In genomic region chr16:81095653-81095952, GRCh38 we compare ENCODE assay signal across 8 cellular contexts. TPM values are rescaled to one million over a fixed set of nuclear protein-coding genes. Genes with fewer than 3 reads are reported as not detected.
DNase-seq lines count a peak whose midpoint lies in the region; ATAC-seq, FAIRE-seq and TF ChIP-seq lines count a peak whose summit lies in the region.

No MANE protein-coding gene starts in this region.

- no peaks in the 10 kb centered on the region for H3K27me3 ChIP-seq in skeletal muscle tissue (ENCODE audit: control insufficient read depth in 3 of 3, insufficient read depth in 3 of 3, low read length in 3 of 3)

- H3K4me3 ChIP-seq in A549 (peak overlapping the region; percentile 88), fibroblast of the aortic adventitia (ENCODE audit: low read depth, low read length) (peak overlapping the region; percentile 76), skeletal muscle tissue (ENCODE audit: low read length in 3 of 3) (peak overlapping the region; percentile 74 to 81 (median 75))

- H3K9me3 ChIP-seq in A549 (no peaks in the 10 kb centered on the region), skeletal muscle tissue (ENCODE audit: control insufficient read depth in 3 of 3, low read length in 3 of 3) (no peaks in the 10 kb centered on the region)

- no peak for FAIRE-seq in A549 (lab: Jason Lieb, UNC)

- H3K4me2 ChIP-seq in A549, result peak overlapping the region; percentile 56

- H3K36me3 ChIP-seq in skeletal muscle tissue (ENCODE audit: control insufficient read depth in 3 of 3, insufficient read depth in 3 of 3, low read length in 3 of 3), result no peaks in the 10 kb centered on the region

- POLR2A ChIA-PET in A549 (lab: Yijun Ruan, JAX), result no interaction called here
- POLR2A ChIA-PET in RWPE1 (lab: Yijun Ruan, JAX; ENCODE audit: low non-redundant PET), result no interaction called here

- H3K9ac ChIP-seq in skeletal muscle tissue (ENCODE audit: low read depth in 1 of 3, low read length in 3 of 3), result peak overlapping the region; percentile 65 to 91 (median 67)

- DNase-seq in A549 (ENCODE audit: low read depth in 1 of 2, low spot score in 1 of 2) (no peak), RWPE1 (ENCODE audit: low spot score) (no peak), fibroblast of the aortic adventitia (ENCODE audit: low read depth) (no peak), EL (no peak), NCI-H748 treated with DMSO at 0.1 percent for 48 hours (lab: John Stamatoyannopoulos, UW) (no peak)

- TF ChIP-seq CTCF in A549 (IDR thresholded peaks at IDR 0.05) (no peak), RWPE1 (conservative IDR thresholded peaks at IDR 0.05; ENCODE audit: low read depth) (no peak), fibroblast of the aortic adventitia (IDR thresholded peaks at IDR 0.05; ENCODE audit: insufficient read depth, low read length) (no peak)

- ATAC-seq in A549 (peak in 1 of 2 experiments; percentile 21; a peak in 3 of 6 replicates), GM21528 (IDR thresholded peaks at IDR 0.05; ENCODE audit: low FRiP score, unreplicated experiment) (peak; percentile 13), GM21717 (IDR thresholded peaks at IDR 0.05; ENCODE audit: unreplicated experiment) (no peak)

- CTCF ChIA-PET in A549 (lab: Yijun Ruan, JAX), result interaction anchor here (1.8 kb wide), 1 partner anchor 11 kb away, joined by 5 read pairs; no protein-coding TSS in a partner anchor
- CTCF ChIA-PET in RWPE1 (lab: Yijun Ruan, JAX), result no interaction called here

- TF ChIP-seq RAD21 in A549 (conservative IDR thresholded peaks at IDR 0.05 in 1 of 2, IDR thresholded peaks at IDR 0.05 in 1 of 2), result no peak

- H3K27ac ChIP-seq in A549, result peak overlapping the region; percentile 75 to 96
- H3K27ac ChIP-seq in RWPE1, result peak overlapping the region; percentile 81
- H3K27ac ChIP-seq in skeletal muscle tissue (ENCODE audit: low read depth, low read length), result peak overlapping the region; percentile 66

- H3K4me1 ChIP-seq in A549 (peaks cover 5% of the 10 kb centered on the region), skeletal muscle tissue (ENCODE audit: control insufficient read depth in 3 of 3, insufficient read depth in 3 of 3, low read length in 3 of 3) (peaks cover 0 to 5% (median 5%) of the 10 kb centered on the region in 3 donors)

- TF ChIP-seq POLR2A in A549 (IDR thresholded peaks at IDR 0.05; ENCODE audit: low read length), result no peak

- TF ChIP-seq EP300 in A549 (IDR thresholded peaks at IDR 0.05), result no peak

- WGBS in A549 (ENCODE audit: missing lambda C conversion rate), result 4% methylated on average over 9 of the region's 22 CpGs

TF ChIP-seq in A549, 52 proteins besides CTCF, POLR2A, EP300 and RAD21:
- TF ChIP-seq ZNF302 (CRISPR knock-in tag; IDR thresholded peaks at IDR 0.05), result no peak
TF ChIP-seq in A549: peak in this region for 0.

RNA-seq across cellular contexts. Expression of gene GCSH, which starts 0.6 kb away (rescaled TPM):
- polyA plus RNA-seq in A549 (2011; rRNA removed) (44.0 and 73.5 TPM in 2 replicates), A549 (2017; fragmentation: RNase III; extraction: RNeasy Plus Mini Kit Qiagen cat#74134 plus additional on column Dnase treatment) (66.1 to 76.4 TPM (median 72.7 TPM) in 3 replicates)
- polyA plus RNA-seq in A549 (2012; cell fraction: cytosol; rRNA removed), result 38.7 and 39.6 TPM in 2 replicates
- polyA plus RNA-seq in A549 (2012; cell fraction: nucleus; rRNA removed), result 13.6 and 14.6 TPM in 2 replicates
- 3.1 and 5.3 TPM in 2 replicates for polyA minus RNA-seq in A549 (2011; rRNA and poly(A)+ RNA removed)
- total RNA-seq in fibroblast of the aortic adventitia (ENCODE audit: low replicate concordance) (36.2 and 84.3 TPM in 2 replicates), skeletal muscle tissue (19.8 TPM)

RNA-seq across cellular contexts. Expression of gene C16orf46, which starts 18.6 kb away (rescaled TPM):
- 1.3 and 1.4 TPM in 2 replicates for polyA plus RNA-seq in A549 (2011; rRNA removed)
- 0.69 and 0.71 TPM in 2 replicates for polyA plus RNA-seq in A549 (2012; cell fraction: cytosol; rRNA removed)
- 0.37 and 0.67 TPM in 2 replicates for polyA plus RNA-seq in A549 (2012; cell fraction: nucleus; rRNA removed)
- 0.37 to 0.83 TPM (median 0.69 TPM) in 3 replicates for polyA plus RNA-seq in A549 (2017; fragmentation: RNase III; extraction: RNeasy Plus Mini Kit Qiagen cat#74134 plus additional on column Dnase treatment)
- polyA minus RNA-seq in A549 (2011; rRNA and poly(A)+ RNA removed), result 0.87 TPM in 1 of 2 replicates, not detected in the other
- total RNA-seq in fibroblast of the aortic adventitia (ENCODE audit: low replicate concordance), result 0.54 and 0.90 TPM in 2 replicates
- not detected for total RNA-seq in skeletal muscle tissue

RNA-seq across cellular contexts. Expression of gene ATMIN, which starts 60.0 kb away (rescaled TPM):
- polyA plus RNA-seq in A549 (2011; rRNA removed), result 50.4 and 56.4 TPM in 2 replicates
- polyA plus RNA-seq in A549 (2012; cell fraction: cytosol; rRNA removed), result 13.0 and 17.0 TPM in 2 replicates
- 4.8 and 7.0 TPM in 2 replicates for polyA plus RNA-seq in A549 (2012; cell fraction: nucleus; rRNA removed)
- 26.1 to 26.3 TPM (median 26.2 TPM) in 3 replicates for polyA plus RNA-seq in A549 (2017; fragmentation: RNase III; extraction: RNeasy Plus Mini Kit Qiagen cat#74134 plus additional on column Dnase treatment)
- polyA minus RNA-seq in A549 (2011; rRNA and poly(A)+ RNA removed), result 34.9 and 37.5 TPM in 2 replicates
- 38.2 and 45.4 TPM in 2 replicates for total RNA-seq in fibroblast of the aortic adventitia (ENCODE audit: low replicate concordance)
- total RNA-seq in skeletal muscle tissue, result 19.8 TPM
